Comparison of ENCODE assay signal across 1 cellular context in genomic region chr22:31339148-31339832, GRCh38.
TF ChIP-seq lines count a peak whose summit lies in the region.

No MANE protein-coding gene starts in this region.

TF ChIP-seq in HepG2, 621 proteins besides CTCF, POLR2A, EP300 and RAD21 (continued from another document and continues in another):
- TF ChIP-seq NFAT5 (CRISPR knock-in tag; IDR thresholded peaks at IDR 0.05) (no peak), U2AF2 (IDR thresholded peaks at IDR 0.05; ENCODE audit: low read depth, low read length) (no peak), GABPA (IDR thresholded peaks at IDR 0.05; ENCODE audit: low read depth, low read length) (no peak), GABPA (CRISPR knock-in tag; IDR thresholded peaks at IDR 0.05; ENCODE audit: low read depth) (no peak), CREM (IDR thresholded peaks at IDR 0.05) (peak; percentile 63; the same call in 1 of the 2 replicates), CREM (CRISPR knock-in tag; IDR thresholded peaks at IDR 0.05) (no peak), IKZF5 (CRISPR knock-in tag; IDR thresholded peaks at IDR 0.05) (no peak; the same call in 1 of the 2 replicates), NR2F6 (IDR thresholded peaks at IDR 0.05) (peak; percentile 47; the same call in 1 of the 2 replicates), NR2F6 (CRISPR knock-in tag; IDR thresholded peaks at IDR 0.05) (peak; percentile 44; the same call in 1 of the 2 replicates), NR2F2 (IDR thresholded peaks at IDR 0.05; ENCODE audit: borderline replicate concordance, low read depth) (no peak), NFE2 (CRISPR knock-in tag; IDR thresholded peaks at IDR 0.05) (no peak), ZNF784 (CRISPR knock-in tag; IDR thresholded peaks at IDR 0.05; ENCODE audit: borderline replicate concordance) (no peak), ZNF567 (CRISPR knock-in tag; IDR thresholded peaks at IDR 0.05; ENCODE audit: borderline replicate concordance) (no peak), ZNF142 (CRISPR knock-in tag; IDR thresholded peaks at IDR 0.05) (no peak), ATF2 (CRISPR knock-in tag; IDR thresholded peaks at IDR 0.05) (peak; percentile 28; the same call in 1 of the 2 replicates), ZNF280D (CRISPR knock-in tag; IDR thresholded peaks at IDR 0.05) (no peak), ZNF646 (CRISPR knock-in tag; IDR thresholded peaks at IDR 0.05) (peak; percentile 79; the same call in 1 of the 2 replicates), ZNF281 (CRISPR knock-in tag; IDR thresholded peaks at IDR 0.05; ENCODE audit: borderline replicate concordance) (peak; percentile 16; the same call in 1 of the 2 replicates), TBL1XR1 (IDR thresholded peaks at IDR 0.05; ENCODE audit: borderline replicate concordance, low read length, partially characterized antibody) (no peak), MTF1 (CRISPR knock-in tag; IDR thresholded peaks at IDR 0.05) (no peak), ZSCAN21 (CRISPR knock-in tag; IDR thresholded peaks at IDR 0.05; ENCODE audit: borderline replicate concordance) (no peak)
